9 cellular contexts compared by ENCODE assay signal in genomic region chr6:169263836-169264608, GRCh38.
DNase-seq lines count a peak whose midpoint lies in the region; ATAC-seq lines count a peak whose summit lies in the region.
"Had no signal": no experiment of that assay in that cellular context is flagged by ENCODE, and none has a peak within 500 bp of the region (broad histone marks: within the 10 kb centered on the region; RNA-seq: fewer than 3 reads in every experiment).

No MANE protein-coding gene starts in this region.

- no peak overlapping the region for H3K27ac ChIP-seq in epithelial cell of prostate

- DNase-seq in ELR (ENCODE audit: low read depth) (peak; percentile 46), NCI-H2029 treated with DMSO at 0.1 percent for 48 hours (lab: John Stamatoyannopoulos, UW) (peak; percentile 83), epithelial cell of prostate (ENCODE audit: low read depth, low spot score) (peak; percentile 52), pons (ENCODE audit: low spot score) (peak; percentile 30), dedifferentiated amniotic fluid mesenchymal stem cell (ENCODE audit: extremely low spot score) (no peak)
- DNase-seq in activated CD4-positive, alpha-beta T cell treated with anti-CD3 and anti-CD28 coated beads for 1 hour: no peak
- DNase-seq: activated CD4-positive, CD25-positive, alpha-beta regulatory T cell had no signal

- ATAC-seq in GM21515 (IDR thresholded peaks at IDR 0.05; ENCODE audit: unreplicated experiment) (no peak), GM21576 (IDR thresholded peaks at IDR 0.05; ENCODE audit: unreplicated experiment) (no peak)

Comparison
In these comparisons a context has a peak if more than half of its experiments do, and no peak if none do; other contexts are left out.
1. DNase-seq: peak in ELR (single experiment), NCI-H2029 treated with DMSO at 0.1 percent for 48 hours (single experiment), epithelial cell of prostate (single experiment) and pons (single experiment); none in dedifferentiated amniotic fluid mesenchymal stem cell (single experiment) and activated CD4-positive, alpha-beta T cell treated with anti-CD3 and anti-CD28 coated beads for 1 hour (single experiment).